In genomic region chr5:131488463-131488862, GRCh38 we compare ENCODE assay signal across 9 cellular contexts.
DNase-seq lines count a peak whose midpoint lies in the region; ATAC-seq and TF ChIP-seq lines count a peak whose summit lies in the region.
"Had no signal": no experiment of that assay in that cellular context is flagged by ENCODE, and none has a peak within 500 bp of the region (broad histone marks: within the 10 kb centered on the region; RNA-seq: fewer than 3 reads in every experiment).

No MANE protein-coding gene starts in this region.

- H3K9me3 ChIP-seq in mesenchymal stem cell (ENCODE audit: control insufficient read depth, low read length), result no peaks in the 10 kb centered on the region
- H3K9me3 ChIP-seq in WERI-Rb-1 (ENCODE audit: severe bottlenecking), result no peaks in the 10 kb centered on the region

- TF ChIP-seq CTCF in NB4 (IDR thresholded peaks at IDR 0.05; ENCODE audit: low read depth, low read length) (no peak), WERI-Rb-1 (IDR thresholded peaks at IDR 0.05; ENCODE audit: low read depth, low read length) (no peak)

- H3K4me1 ChIP-seq in mesenchymal stem cell (ENCODE audit: control insufficient read depth, insufficient read depth, low read depth, low read length), result peaks cover 6% of the 10 kb centered on the region

- no peak for TF ChIP-seq POLR2A in NB4 (IDR thresholded peaks at IDR 0.05; ENCODE audit: extremely low read depth, insufficient read length)

- no peak overlapping the region for H3K4me2 ChIP-seq in mesenchymal stem cell (ENCODE audit: low read length, poor library complexity, severe bottlenecking)

- H3K18ac ChIP-seq in mesenchymal stem cell (ENCODE audit: low read depth in 1 of 2, low read length in 2 of 2), result no peak overlapping the region

- no peak overlapping the region for H2BK15ac ChIP-seq in mesenchymal stem cell (ENCODE audit: low read depth, poor library complexity, severe bottlenecking)

- no peak overlapping the region for H2AK5ac ChIP-seq in mesenchymal stem cell (ENCODE audit: low read length, severe bottlenecking)

- H2BK5ac ChIP-seq in mesenchymal stem cell (ENCODE audit: low read depth, low read length, poor library complexity, severe bottlenecking), result no peak overlapping the region

- no peak overlapping the region for H4K8ac ChIP-seq in mesenchymal stem cell (ENCODE audit: low read length)

- H3K27ac ChIP-seq in mesenchymal stem cell (ENCODE audit: low read length, poor library complexity, severe bottlenecking) (no peak overlapping the region), WERI-Rb-1 (no peak overlapping the region)

- no peak overlapping the region for H2BK120ac ChIP-seq in mesenchymal stem cell (ENCODE audit: low read depth, low read length)

- no peak overlapping the region for H3K4ac ChIP-seq in mesenchymal stem cell (ENCODE audit: low read depth in 1 of 2, low read length in 2 of 2)

- DNase-seq in NB4 (ENCODE audit: low read depth) (peak; percentile 10), mesenchymal stem cell (no peak), cerebellum (ENCODE audit: low spot score) (no peak), NCI-H526 (lab: John Stamatoyannopoulos, UW) (no peak), WERI-Rb-1 (no peak), NK-92 (lab: John Stamatoyannopoulos, UW; ENCODE audit: unreplicated experiment) (no peak)
- DNase-seq: stimulated activated CD8-positive, alpha-beta memory T cell treated with anti-CD3 and anti-CD28 coated beads, Interleukin-4, amount 100 ng/mL, for 48 hours had no signal

- peaks cover 3 to 15% of the 10 kb centered on the region in 2 experiments for H3K36me3 ChIP-seq in mesenchymal stem cell (ENCODE audit: control insufficient read depth in 1 of 2, insufficient read depth in 2 of 2, low read depth in 1 of 2, low read length in 2 of 2)
- peaks cover 16% of the 10 kb centered on the region for H3K36me3 ChIP-seq in WERI-Rb-1

- H3K4me3 ChIP-seq in NB4 (ENCODE audit: low read depth, low read length), result no peak overlapping the region
- H3K4me3 ChIP-seq in mesenchymal stem cell (ENCODE audit: insufficient read depth in 1 of 2, low read depth in 1 of 2, low read length in 2 of 2), result no peak overlapping the region
- no peak overlapping the region for H3K4me3 ChIP-seq in WERI-Rb-1 (ENCODE audit: low read depth, low read length)

- ATAC-seq in GM18520 (IDR thresholded peaks at IDR 0.05; ENCODE audit: unreplicated experiment), result peak; percentile 84
- peak; percentile 89 for ATAC-seq in HG02571 (IDR thresholded peaks at IDR 0.05; ENCODE audit: unreplicated experiment)

- H3K23ac ChIP-seq in mesenchymal stem cell (ENCODE audit: low read length in 2 of 2), result no peak overlapping the region

- whole genome bisulfite sequencing in mesenchymal stem cell, result 100% methylated on average over 2 of the region's 3 CpGs

- H2AFZ ChIP-seq in mesenchymal stem cell (ENCODE audit: low read depth, low read length), result no peak overlapping the region

- no peak overlapping the region for H2BK12ac ChIP-seq in mesenchymal stem cell (ENCODE audit: low read length in 2 of 2)

- H3K14ac ChIP-seq in mesenchymal stem cell (ENCODE audit: low read length in 2 of 2), result no peak overlapping the region

- no peak overlapping the region for H4K91ac ChIP-seq in mesenchymal stem cell (ENCODE audit: low read length)

- no peaks in the 10 kb centered on the region for H3K27me3 ChIP-seq in mesenchymal stem cell (ENCODE audit: control insufficient read depth in 1 of 2, insufficient read depth in 1 of 2, low read length in 2 of 2)
- no peaks in the 10 kb centered on the region for H3K27me3 ChIP-seq in WERI-Rb-1 (ENCODE audit: insufficient read depth, low read depth, severe bottlenecking)

- H3K79me1 ChIP-seq in mesenchymal stem cell (replicated peaks; ENCODE audit: low read length, poor library complexity, severe bottlenecking), result peaks cover 8% of the 10 kb centered on the region

- peak overlapping the region; percentile 62 for H3K9ac ChIP-seq in mesenchymal stem cell (ENCODE audit: low read length)
